Comparison of ENCODE assay signal across 2 cellular contexts in the genomic region with DNA sequence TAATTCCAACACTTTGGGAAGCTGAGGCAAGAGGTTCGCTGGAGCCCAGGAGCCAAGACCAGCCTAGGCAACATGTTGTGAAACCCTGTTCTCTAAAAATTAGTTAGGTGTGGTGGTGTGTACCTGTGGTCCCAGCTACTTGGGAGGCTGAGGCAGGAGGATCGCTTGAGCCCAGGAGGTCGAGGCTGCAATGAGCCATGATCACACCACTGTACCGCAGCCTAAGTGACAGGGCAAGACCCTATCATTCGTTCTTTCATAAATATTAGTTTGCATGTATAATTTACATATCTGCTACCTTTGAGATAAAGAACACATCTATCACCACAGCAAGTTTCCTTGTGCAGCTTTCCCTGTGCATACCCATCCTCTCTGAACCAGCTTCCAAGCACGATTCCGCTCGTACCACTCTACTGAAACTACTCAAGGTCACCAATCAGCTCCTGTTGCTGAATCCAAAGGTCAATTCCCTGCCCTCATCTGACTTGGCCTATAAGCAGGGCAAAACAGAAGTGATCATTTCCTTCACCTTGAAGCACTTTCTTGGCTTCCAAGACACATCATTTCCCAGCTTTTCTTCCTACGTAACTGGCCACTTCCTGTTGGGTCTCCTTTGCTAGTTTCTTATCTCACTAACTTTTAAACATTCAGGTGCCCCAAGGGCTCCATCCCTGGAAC.
TF ChIP-seq lines count a peak whose summit lies in the region.

No MANE protein-coding gene starts in this region.

TF ChIP-seq in GM23338, 12 proteins besides CTCF, POLR2A, EP300 and RAD21 (continues in another document):
- TF ChIP-seq JUNB (IDR thresholded peaks at IDR 0.05; ENCODE audit: unreplicated experiment) (no peak), ZNF114 (CRISPR knock-in tag; IDR thresholded peaks at IDR 0.05) (no peak), ETS1 (IDR thresholded peaks at IDR 0.05) (no peak), ZNF462 (CRISPR knock-in tag; IDR thresholded peaks at IDR 0.05) (no peak), EZH2 (IDR thresholded peaks at IDR 0.05; ENCODE audit: low read depth, unreplicated experiment) (no peak), NANOG (IDR thresholded peaks at IDR 0.05; ENCODE audit: borderline replicate concordance) (no peak), CREB1 (CRISPR knock-in tag; IDR thresholded peaks at IDR 0.05; ENCODE audit: low read depth) (no peak), REST (IDR thresholded peaks at IDR 0.05; ENCODE audit: unreplicated experiment) (no peak)

TF ChIP-seq in GM12878, 131 proteins besides CTCF, POLR2A, EP300 and RAD21:
- TF ChIP-seq SUPT20H (IDR thresholded peaks at IDR 0.05; ENCODE audit: borderline replicate concordance, control insufficient read depth, low read depth, low read length) (no peak), FOXK2 (IDR thresholded peaks at IDR 0.05) (no peak), CREM (IDR thresholded peaks at IDR 0.05; ENCODE audit: low read depth) (no peak), ZNF687 (IDR thresholded peaks at IDR 0.05) (no peak), CBFB (IDR thresholded peaks at IDR 0.05; ENCODE audit: low read depth) (no peak), ATF3 (IDR thresholded peaks at IDR 0.05; ENCODE audit: borderline replicate concordance, extremely low read depth, low read depth, low read length) (no peak), GABPA (IDR thresholded peaks at IDR 0.05; ENCODE audit: low read depth) (no peak), RBBP5 (conservative IDR thresholded peaks at IDR 0.05) (no peak), FOXM1 (IDR thresholded peaks at IDR 0.05; ENCODE audit: low read depth, low read length) (no peak), RAD51 (IDR thresholded peaks at IDR 0.05) (no peak), RFX5 (IDR thresholded peaks at IDR 0.05; ENCODE audit: low read depth, low read length) (no peak)
- TF ChIP-seq, protein P1, sequence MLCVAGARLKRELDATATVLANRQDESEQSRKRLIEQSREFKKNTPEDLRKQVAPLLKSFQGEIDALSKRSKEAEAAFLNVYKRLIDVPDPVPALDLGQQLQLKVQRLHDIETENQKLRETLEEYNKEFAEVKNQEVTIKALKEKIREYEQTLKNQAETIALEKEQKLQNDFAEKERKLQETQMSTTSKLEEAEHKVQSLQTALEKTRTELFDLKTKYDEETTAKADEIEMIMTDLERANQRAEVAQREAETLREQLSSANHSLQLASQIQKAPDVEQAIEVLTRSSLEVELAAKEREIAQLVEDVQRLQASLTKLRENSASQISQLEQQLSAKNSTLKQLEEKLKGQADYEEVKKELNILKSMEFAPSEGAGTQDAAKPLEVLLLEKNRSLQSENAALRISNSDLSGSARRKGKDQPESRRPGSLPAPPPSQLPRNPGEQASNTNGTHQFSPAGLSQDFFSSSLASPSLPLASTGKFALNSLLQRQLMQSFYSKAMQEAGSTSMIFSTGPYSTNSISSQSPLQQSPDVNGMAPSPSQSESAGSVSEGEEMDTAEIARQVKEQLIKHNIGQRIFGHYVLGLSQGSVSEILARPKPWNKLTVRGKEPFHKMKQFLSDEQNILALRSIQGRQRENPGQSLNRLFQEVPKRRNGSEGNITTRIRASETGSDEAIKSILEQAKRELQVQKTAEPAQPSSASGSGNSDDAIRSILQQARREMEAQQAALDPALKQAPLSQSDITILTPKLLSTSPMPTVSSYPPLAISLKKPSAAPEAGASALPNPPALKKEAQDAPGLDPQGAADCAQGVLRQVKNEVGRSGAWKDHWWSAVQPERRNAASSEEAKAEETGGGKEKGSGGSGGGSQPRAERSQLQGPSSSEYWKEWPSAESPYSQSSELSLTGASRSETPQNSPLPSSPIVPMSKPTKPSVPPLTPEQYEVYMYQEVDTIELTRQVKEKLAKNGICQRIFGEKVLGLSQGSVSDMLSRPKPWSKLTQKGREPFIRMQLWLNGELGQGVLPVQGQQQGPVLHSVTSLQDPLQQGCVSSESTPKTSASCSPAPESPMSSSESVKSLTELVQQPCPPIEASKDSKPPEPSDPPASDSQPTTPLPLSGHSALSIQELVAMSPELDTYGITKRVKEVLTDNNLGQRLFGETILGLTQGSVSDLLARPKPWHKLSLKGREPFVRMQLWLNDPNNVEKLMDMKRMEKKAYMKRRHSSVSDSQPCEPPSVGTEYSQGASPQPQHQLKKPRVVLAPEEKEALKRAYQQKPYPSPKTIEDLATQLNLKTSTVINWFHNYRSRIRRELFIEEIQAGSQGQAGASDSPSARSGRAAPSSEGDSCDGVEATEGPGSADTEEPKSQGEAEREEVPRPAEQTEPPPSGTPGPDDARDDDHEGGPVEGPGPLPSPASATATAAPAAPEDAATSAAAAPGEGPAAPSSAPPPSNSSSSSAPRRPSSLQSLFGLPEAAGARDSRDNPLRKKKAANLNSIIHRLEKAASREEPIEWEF (IDR thresholded peaks at IDR 0.05; ENCODE audit: insufficient replicate concordance, low read depth, low read length) = no peak
- TF ChIP-seq, protein P2, sequence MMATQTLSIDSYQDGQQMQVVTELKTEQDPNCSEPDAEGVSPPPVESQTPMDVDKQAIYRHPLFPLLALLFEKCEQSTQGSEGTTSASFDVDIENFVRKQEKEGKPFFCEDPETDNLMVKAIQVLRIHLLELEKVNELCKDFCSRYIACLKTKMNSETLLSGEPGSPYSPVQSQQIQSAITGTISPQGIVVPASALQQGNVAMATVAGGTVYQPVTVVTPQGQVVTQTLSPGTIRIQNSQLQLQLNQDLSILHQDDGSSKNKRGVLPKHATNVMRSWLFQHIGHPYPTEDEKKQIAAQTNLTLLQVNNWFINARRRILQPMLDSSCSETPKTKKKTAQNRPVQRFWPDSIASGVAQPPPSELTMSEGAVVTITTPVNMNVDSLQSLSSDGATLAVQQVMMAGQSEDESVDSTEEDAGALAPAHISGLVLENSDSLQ (IDR thresholded peaks at IDR 0.05) = no peak
- TF ChIP-seq, protein P3, sequence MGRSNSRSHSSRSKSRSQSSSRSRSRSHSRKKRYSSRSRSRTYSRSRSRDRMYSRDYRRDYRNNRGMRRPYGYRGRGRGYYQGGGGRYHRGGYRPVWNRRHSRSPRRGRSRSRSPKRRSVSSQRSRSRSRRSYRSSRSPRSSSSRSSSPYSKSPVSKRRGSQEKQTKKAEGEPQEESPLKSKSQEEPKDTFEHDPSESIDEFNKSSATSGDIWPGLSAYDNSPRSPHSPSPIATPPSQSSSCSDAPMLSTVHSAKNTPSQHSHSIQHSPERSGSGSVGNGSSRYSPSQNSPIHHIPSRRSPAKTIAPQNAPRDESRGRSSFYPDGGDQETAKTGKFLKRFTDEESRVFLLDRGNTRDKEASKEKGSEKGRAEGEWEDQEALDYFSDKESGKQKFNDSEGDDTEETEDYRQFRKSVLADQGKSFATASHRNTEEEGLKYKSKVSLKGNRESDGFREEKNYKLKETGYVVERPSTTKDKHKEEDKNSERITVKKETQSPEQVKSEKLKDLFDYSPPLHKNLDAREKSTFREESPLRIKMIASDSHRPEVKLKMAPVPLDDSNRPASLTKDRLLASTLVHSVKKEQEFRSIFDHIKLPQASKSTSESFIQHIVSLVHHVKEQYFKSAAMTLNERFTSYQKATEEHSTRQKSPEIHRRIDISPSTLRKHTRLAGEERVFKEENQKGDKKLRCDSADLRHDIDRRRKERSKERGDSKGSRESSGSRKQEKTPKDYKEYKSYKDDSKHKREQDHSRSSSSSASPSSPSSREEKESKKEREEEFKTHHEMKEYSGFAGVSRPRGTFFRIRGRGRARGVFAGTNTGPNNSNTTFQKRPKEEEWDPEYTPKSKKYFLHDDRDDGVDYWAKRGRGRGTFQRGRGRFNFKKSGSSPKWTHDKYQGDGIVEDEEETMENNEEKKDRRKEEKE (IDR thresholded peaks at IDR 0.05) = no peak
- TF ChIP-seq, protein P4, sequence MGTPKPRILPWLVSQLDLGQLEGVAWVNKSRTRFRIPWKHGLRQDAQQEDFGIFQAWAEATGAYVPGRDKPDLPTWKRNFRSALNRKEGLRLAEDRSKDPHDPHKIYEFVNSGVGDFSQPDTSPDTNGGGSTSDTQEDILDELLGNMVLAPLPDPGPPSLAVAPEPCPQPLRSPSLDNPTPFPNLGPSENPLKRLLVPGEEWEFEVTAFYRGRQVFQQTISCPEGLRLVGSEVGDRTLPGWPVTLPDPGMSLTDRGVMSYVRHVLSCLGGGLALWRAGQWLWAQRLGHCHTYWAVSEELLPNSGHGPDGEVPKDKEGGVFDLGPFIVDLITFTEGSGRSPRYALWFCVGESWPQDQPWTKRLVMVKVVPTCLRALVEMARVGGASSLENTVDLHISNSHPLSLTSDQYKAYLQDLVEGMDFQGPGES (IDR thresholded peaks at IDR 0.05) = no peak
